ENCODE assay signal across 8 cellular contexts in the genomic region with DNA sequence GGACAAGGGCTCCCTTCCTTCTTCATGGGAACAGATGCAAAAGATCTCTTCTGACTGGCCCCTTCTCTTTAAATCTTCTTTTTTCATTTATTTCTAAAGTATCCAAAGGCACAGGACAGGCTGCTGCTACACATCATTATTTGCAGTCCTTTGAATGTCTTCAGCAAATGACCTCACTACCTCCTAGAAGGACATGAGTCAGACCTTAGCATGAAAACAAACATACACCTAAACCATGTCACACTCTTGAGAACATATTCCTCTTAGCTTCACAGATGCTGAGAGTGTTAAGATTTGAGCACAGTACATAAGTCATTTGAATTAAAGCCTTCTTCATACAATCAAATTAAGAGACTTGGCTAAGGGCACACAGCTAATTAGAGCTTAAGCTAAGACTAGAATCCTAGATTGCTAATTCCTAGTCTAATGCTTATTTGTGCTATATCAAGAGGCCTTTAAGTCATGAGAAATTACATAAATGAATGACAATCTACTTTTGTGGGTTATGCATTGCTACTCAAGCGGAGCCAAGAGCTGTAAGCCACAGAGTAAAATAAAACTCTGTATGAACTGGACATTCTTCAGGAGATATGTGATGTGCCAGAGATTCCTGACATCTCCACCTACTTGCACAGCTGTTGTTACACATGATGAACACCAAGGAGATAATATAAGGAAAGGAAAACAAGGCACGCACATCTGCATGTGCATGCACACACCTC.
DNase-seq lines count a peak whose midpoint lies in the region; ATAC-seq and TF ChIP-seq lines count a peak whose summit lies in the region.

No MANE protein-coding gene starts in this region.

- H3K9me3 ChIP-seq in BLaER1 (peaks cover 4% of the 10 kb centered on the region; the same call in 1 of the 2 replicates), SJCRH30 (replicated peaks) (no peaks in the 10 kb centered on the region; the same call in 1 of the 2 replicates)

- ATAC-seq in GM19452 (IDR thresholded peaks at IDR 0.05; ENCODE audit: unreplicated experiment) (peak; percentile 92), HG03378 (IDR thresholded peaks at IDR 0.05; ENCODE audit: unreplicated experiment) (peak; percentile 97)

- DNase-seq in fibroblast of pulmonary artery (ENCODE audit: low read depth) (peak; percentile 73), SJCRH30 (no peak), NCI-H2029 (lab: John Stamatoyannopoulos, UW) (no peak), DMS 273 (lab: John Stamatoyannopoulos, UW; ENCODE audit: unreplicated experiment) (no peak), erythroblast (lab: John Stamatoyannopoulos, UW) (no peak)

- no peaks in the 10 kb centered on the region for H3K36me3 ChIP-seq in BLaER1
- no peaks in the 10 kb centered on the region for H3K36me3 ChIP-seq in SJCRH30

- no peaks in the 10 kb centered on the region for H3K27me3 ChIP-seq in BLaER1
- H3K27me3 ChIP-seq in SJCRH30: no peaks in the 10 kb centered on the region

- TF ChIP-seq CTCF in fibroblast of pulmonary artery (IDR thresholded peaks at IDR 0.05; ENCODE audit: low read length, missing control alignments): no peak

- H3K27ac ChIP-seq in BLaER1: no peak overlapping the region
- H3K27ac ChIP-seq in SJCRH30: no peak overlapping the region

- H3K4me3 ChIP-seq in BLaER1: no peak overlapping the region
- no peak overlapping the region for H3K4me3 ChIP-seq in fibroblast of pulmonary artery (replicated peaks; ENCODE audit: low read depth, low read length)
- H3K4me3 ChIP-seq in SJCRH30: no peak overlapping the region

- no peak for TF ChIP-seq POLR2A in erythroblast (IDR thresholded peaks at IDR 0.05; ENCODE audit: low read length)

- H3K4me1 ChIP-seq in BLaER1: peaks cover 33% of the 10 kb centered on the region
- H3K4me1 ChIP-seq in SJCRH30: peaks cover 19% of the 10 kb centered on the region

- H3K4me2 ChIP-seq in BLaER1: peak overlapping the region; percentile 63

- H3K9ac ChIP-seq in BLaER1: no peak overlapping the region

- H4K20me1 ChIP-seq in BLaER1: no peaks in the 10 kb centered on the region; the same call in 1 of the 2 replicates
